In the genomic region with DNA sequence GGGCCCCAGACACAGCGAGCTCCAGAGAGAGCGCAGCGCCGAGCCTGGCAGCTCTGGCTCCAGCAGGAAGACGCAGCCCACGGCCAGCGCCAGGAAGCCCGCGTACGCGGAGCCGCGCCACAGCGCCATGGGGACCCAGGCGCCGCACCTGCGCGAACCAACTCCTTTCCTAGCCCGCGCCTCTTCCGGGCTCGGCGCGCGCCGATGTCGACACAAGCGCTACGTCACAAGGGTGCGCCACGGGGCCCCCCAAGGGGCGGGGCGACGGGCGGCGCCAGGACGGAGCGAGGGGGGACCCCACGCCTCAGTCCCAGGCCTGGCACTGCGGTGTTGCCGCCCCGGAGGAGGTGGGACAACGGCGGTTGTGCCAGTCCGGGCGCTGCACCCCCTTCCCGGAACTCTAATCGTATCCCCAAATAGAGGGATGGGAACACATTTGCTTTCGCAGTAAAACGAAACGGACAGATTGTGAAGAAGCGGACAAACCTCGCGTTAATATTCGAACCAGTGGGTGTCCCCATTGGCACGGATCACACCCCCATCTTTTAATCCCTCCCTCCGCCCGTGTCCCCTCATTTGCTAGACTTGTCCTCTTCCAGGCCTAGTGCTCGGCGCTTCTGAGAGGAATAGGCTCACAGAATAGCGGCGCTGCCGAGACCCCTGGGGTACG, we compare ENCODE assay signal across 8 cellular contexts. TPM values are rescaled to one million over a fixed set of nuclear protein-coding genes. Genes with fewer than 3 reads are reported as not detected.
DNase-seq lines count a peak whose midpoint lies in the region; ATAC-seq, FAIRE-seq and TF ChIP-seq lines count a peak whose summit lies in the region.

A gene (minus strand): TSS at position 196 of the 670 bp plus-strand sequence. CDS start 67 bp downstream, at position 129.

- no peaks in the 10 kb centered on the region for H3K9me2 ChIP-seq in Karpas-422 (replicated peaks; ENCODE audit: insufficient read depth, low read length)

- H3K27ac ChIP-seq in DND-41 (ENCODE audit: low read length) = peak within 1 kb of the TSS; percentile 89
- peak within 1 kb of the TSS; percentile 84 for H3K27ac ChIP-seq in Karpas-422 (ENCODE audit: low read length)
- H3K27ac ChIP-seq in esophagus muscularis mucosa (replicated peaks in 1 of 4) = peak within 1 kb of the TSS; percentile 89 to 97 (median 94)

- TF ChIP-seq EP300 in esophagus muscularis mucosa (IDR thresholded peaks at IDR 0.05) = no peak

- H3K4me3 ChIP-seq in DND-41 (ENCODE audit: low read depth in 1 of 2, low read length in 2 of 2) = peak within 1 kb of the TSS; percentile 52 to 94
- H3K4me3 ChIP-seq in Karpas-422 (ENCODE audit: low read length) = peak within 1 kb of the TSS; percentile 86
- H3K4me3 ChIP-seq in esophagus muscularis mucosa = peak within 1 kb of the TSS; percentile 89 to 100 (median 100)

- no peaks in the 10 kb centered on the region for H3K9me3 Mint-ChIP-seq in activated T-cell treated with anti-CD3 and anti-CD28 coated beads, Interleukin-2, amount 50 U/mL, for 72 hours

- 0% methylated on average over 18 of the region's 64 CpGs for WGBS in esophagus muscularis mucosa

- H3K36me3 Mint-ChIP-seq in activated T-cell treated with anti-CD3 and anti-CD28 coated beads, Interleukin-2, amount 50 U/mL, for 72 hours (ENCODE audit: insufficient read depth in 2 of 2) = peaks cover 9 to 26% of the 10 kb centered on the region in 2 donors

- H4K20me1 ChIP-seq in DND-41 (ENCODE audit: insufficient read depth, low read length) = peaks cover 6% of the 10 kb centered on the region; the same call in 1 of the 2 replicates
- no peaks in the 10 kb centered on the region; the same call in 1 of the 2 replicates for H4K20me1 ChIP-seq in Karpas-422 (ENCODE audit: insufficient read depth, low read depth, low read length)

- no peak for FAIRE-seq in RCC 7860 (lab: Jason Lieb, UNC)

- H2AFZ ChIP-seq in DND-41 (ENCODE audit: low read depth, low read length) = peak within 1 kb of the TSS; percentile 93
- H2AFZ ChIP-seq in Karpas-422 (ENCODE audit: low read length) = peak within 1 kb of the TSS; percentile 94

- H3K4me2 ChIP-seq in DND-41 (ENCODE audit: insufficient read depth, low read length) (peak within 1 kb of the TSS; percentile 73), Karpas-422 (ENCODE audit: low read depth, low read length, poor library complexity, severe bottlenecking) (peak within 1 kb of the TSS; percentile 90)

- H3K9me3 ChIP-seq in DND-41 (ENCODE audit: insufficient read depth, low read length, severe bottlenecking) = no peaks in the 10 kb centered on the region
- no peaks in the 10 kb centered on the region for H3K9me3 ChIP-seq in Karpas-422 (ENCODE audit: low read length)
- H3K9me3 ChIP-seq in esophagus muscularis mucosa = no peaks in the 10 kb centered on the region

- TF ChIP-seq POLR2A in esophagus muscularis mucosa (IDR thresholded peaks at IDR 0.05; ENCODE audit: low read depth) = peak; percentile 68

- H3K4me1 Mint-ChIP-seq in activated T-cell treated with anti-CD3 and anti-CD28 coated beads, Interleukin-2, amount 50 U/mL, for 72 hours (ENCODE audit: low read depth) = peaks cover 66% of the 10 kb centered on the region

- intact Hi-C loops in esophagus muscularis mucosa (cut with DNase I) = loop anchor here (5.0 to 10.0 kb wide), 2 partner anchors 299 to 781 kb away; no protein-coding TSS in a partner anchor

- peaks cover 47% of the 10 kb centered on the region for H3K79me2 ChIP-seq in DND-41 (ENCODE audit: insufficient read depth, low read length)
- peaks cover 48% of the 10 kb centered on the region for H3K79me2 ChIP-seq in Karpas-422 (ENCODE audit: low read length)

- H3K4me3 Mint-ChIP-seq in activated T-cell treated with anti-CD3 and anti-CD28 coated beads, Interleukin-2, amount 50 U/mL, for 72 hours = peak within 1 kb of the TSS; percentile 84 to 96

- H3K36me3 ChIP-seq in DND-41 (ENCODE audit: insufficient read depth, low read length) = peaks cover 25% of the 10 kb centered on the region
- H3K36me3 ChIP-seq in Karpas-422 (ENCODE audit: insufficient read depth, low read length) = peaks cover 24% of the 10 kb centered on the region
- H3K36me3 ChIP-seq in esophagus muscularis mucosa = peaks cover 0 to 14% (median 10%) of the 10 kb centered on the region in 4 donors

- TF ChIP-seq CTCF in DND-41 (IDR thresholded peaks at IDR 0.05; ENCODE audit: borderline replicate concordance, extremely low read depth, low read length, poor library complexity, severe bottlenecking) (no peak), esophagus muscularis mucosa (IDR thresholded peaks at IDR 0.05) (peak in 1 of 3 experiments; percentile 31)

- DNase-seq in DND-41 (peak; percentile 92), Karpas-422 (peak; percentile 98), RCC 7860 (ENCODE audit: low spot score) (peak; percentile 73), esophagus muscularis mucosa (ENCODE audit: extremely low spot score) (peak; percentile 97), myocyte (ENCODE audit: low read depth) (peak; percentile 95)
- DNase-seq in activated T-cell treated with anti-CD3 and anti-CD28 coated beads, Interleukin-2, amount 50 U/mL, for 72 hours = peak; percentile 92 to 98
- DNase-seq in stimulated activated CD8-positive, alpha-beta memory T cell treated with anti-CD3 and anti-CD28 coated beads, Interleukin-7, amount 100 ng/mL, for 4 hours (ENCODE audit: low read depth in 2 of 2) = peak; percentile 81 to 90

- H3K27me3 Mint-ChIP-seq in activated T-cell treated with anti-CD3 and anti-CD28 coated beads, Interleukin-2, amount 50 U/mL, for 72 hours (ENCODE audit: low read depth) = no peaks in the 10 kb centered on the region

- ATAC-seq in DND-41 (ENCODE audit: insufficient read depth, low read depth) (peak; percentile 89), GM21825 (IDR thresholded peaks at IDR 0.05; ENCODE audit: unreplicated experiment) (peak; percentile 67)
- peak; percentile 76 to 80 for ATAC-seq in activated T-cell treated with anti-CD3 and anti-CD28 coated beads, Interleukin-2, amount 50 U/mL, for 72 hours (replicated peaks in 1 of 2)

- H3K27me3 ChIP-seq in DND-41 (ENCODE audit: insufficient read depth, low read length, poor library complexity) = no peaks in the 10 kb centered on the region
- H3K27me3 ChIP-seq in Karpas-422 (ENCODE audit: low read length) = no peaks in the 10 kb centered on the region
- H3K27me3 ChIP-seq in esophagus muscularis mucosa = peaks cover 0 to 4% (median 0%) of the 10 kb centered on the region in 4 donors

- H3K9ac ChIP-seq in DND-41 (ENCODE audit: low read depth, low read length) (peak within 1 kb of the TSS; percentile 97), Karpas-422 (ENCODE audit: low read length) (peak within 1 kb of the TSS; percentile 90)

- peak within 1 kb of the TSS; percentile 90 for H3K27ac Mint-ChIP-seq in activated T-cell treated with anti-CD3 and anti-CD28 coated beads, Interleukin-2, amount 50 U/mL, for 72 hours

- H3K4me1 ChIP-seq in DND-41 (ENCODE audit: insufficient read depth, low read length) = peaks cover 33% of the 10 kb centered on the region
- peaks cover 29% of the 10 kb centered on the region for H3K4me1 ChIP-seq in Karpas-422 (ENCODE audit: low read length)
- H3K4me1 ChIP-seq in esophagus muscularis mucosa = peaks cover 23 to 63% (median 43%) of the 10 kb centered on the region in 4 donors

RNA-seq across cellular contexts. Expression of the gene that starts here (rescaled TPM):
- 75.7 and 94.3 TPM in 2 replicates for total RNA-seq in Karpas-422 (2014; rRNA removed; shearing (Covaris generic); ENCODE audit: low replicate concordance)
- 10 to 100 TPM; 55.8 to 63.1 TPM for total RNA-seq in activated T-cell treated with anti-CD3 and anti-CD28 coated beads, Interleukin-2, amount 50 U/mL, for 72 hours
- total RNA-seq in esophagus muscularis mucosa (10 to 100 TPM; 20.2 to 37.4 (median 22.3) TPM), myocyte (36.2 and 40.1 TPM in 2 replicates)
- 33.3 TPM for polyA plus RNA-seq in myocyte (2012)

Comparison
In these comparisons a context has a peak if more than half of its experiments do, and no peak if none do; other contexts are left out.
1. Peak in every context shown above with its lines: DNase-seq, ATAC-seq, H3K4me3 ChIP-seq and H3K27ac ChIP-seq.